ENCODE assay signal across 10 cellular contexts in the genomic region with DNA sequence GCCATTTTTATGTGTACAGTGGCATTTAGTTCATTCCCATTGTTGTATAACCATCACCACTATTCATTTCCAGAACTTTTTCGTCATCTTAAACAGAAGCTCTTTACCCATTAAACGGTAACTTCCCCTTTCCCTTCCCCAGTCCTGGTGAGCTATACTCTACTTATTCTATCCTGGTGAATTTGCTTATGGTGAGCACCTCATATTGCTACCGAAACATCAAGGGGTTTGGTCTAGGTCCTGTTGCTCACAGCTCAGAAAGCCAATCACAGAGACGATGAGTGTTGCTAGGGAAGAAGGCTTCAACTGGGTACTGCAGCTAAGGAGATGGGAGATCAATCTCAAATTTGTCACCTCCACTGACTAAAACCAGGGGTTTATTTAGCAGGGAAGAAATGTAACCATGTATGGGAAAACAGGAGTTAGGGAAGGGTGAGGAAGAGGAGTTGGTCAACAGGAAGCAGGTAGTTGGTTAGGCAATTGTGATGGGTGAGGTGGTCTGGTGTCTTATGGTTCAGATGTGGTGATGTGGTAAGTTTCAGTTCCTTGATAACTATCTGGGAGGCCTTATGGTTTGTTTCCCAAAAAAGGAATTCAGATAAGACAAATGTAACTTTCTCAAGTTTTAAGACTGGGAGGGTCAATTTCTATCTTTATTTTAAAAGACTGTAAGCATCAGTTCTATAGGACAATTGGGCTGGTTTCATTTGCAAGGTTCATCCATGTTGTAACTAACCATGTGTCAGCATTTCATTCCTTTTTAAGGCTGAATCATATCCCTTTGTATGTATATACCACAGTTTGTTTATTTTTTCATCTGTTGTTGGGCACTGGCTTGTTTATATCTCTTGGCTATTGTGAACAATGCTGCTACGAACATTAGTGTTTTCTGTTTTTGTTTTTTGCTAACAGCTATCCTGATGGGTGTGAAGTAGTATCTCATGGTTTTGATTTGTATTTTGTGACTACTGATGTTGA. TPM values are rescaled to one million over a fixed set of nuclear protein-coding genes. Genes with fewer than 3 reads are reported as not detected.
DNase-seq lines count a peak whose midpoint lies in the region; ATAC-seq and TF ChIP-seq lines count a peak whose summit lies in the region.
"Had no signal": no experiment of that assay in that cellular context is flagged by ENCODE, and none has a peak within 500 bp of the region (broad histone marks: within the 10 kb centered on the region; RNA-seq: fewer than 3 reads in every experiment).

No MANE protein-coding gene starts in this region.

- DNase-seq in GM23248 (peak; percentile 41), KBM-7 (peak; percentile 18), foreskin fibroblast (peak; percentile 28 to 54), cardiac septum (ENCODE audit: low spot score) (no peak), NCI-H1694 treated with DMSO at 0.1 percent for 48 hours (lab: John Stamatoyannopoulos, UW) (no peak), right atrium auricular region (ENCODE audit: low spot score) (no peak)
- no peak for DNase-seq in CD8-positive, alpha-beta memory T cell
- DNase-seq: glutamatergic neuron had no signal

- peaks cover 0 to 9% (median 1%) of the 10 kb centered on the region in 3 donors for H3K36me3 Mint-ChIP-seq in CD8-positive, alpha-beta memory T cell

- H3K4me1 Mint-ChIP-seq in CD8-positive, alpha-beta memory T cell = peaks cover 8 to 20% (median 11%) of the 10 kb centered on the region in 3 donors

- POLR2A ChIA-PET in CD8-positive, alpha-beta memory T cell (lab: Charles Lee) = no interaction called here

- no peak overlapping the region for H3K4me2 ChIP-seq in GM23248 (ENCODE audit: unreplicated experiment)

- peak overlapping the region in 3 of 8 donors; percentile 9 to 44 (median 19) for H3K27ac Mint-ChIP-seq in CD8-positive, alpha-beta memory T cell

- CTCF ChIA-PET in CD8-positive, alpha-beta memory T cell (lab: Charles Lee) = no interaction called here

- H3K27ac ChIP-seq in GM23248 (peak overlapping the region; percentile 11; the same call in 1 of the 2 replicates), right atrium auricular region (no peak overlapping the region)
- H3K27ac ChIP-seq in CD8-positive, alpha-beta memory T cell (ENCODE audit: low read depth, low read length) = no peak overlapping the region

- ATAC-seq in GM18519 (IDR thresholded peaks at IDR 0.05; ENCODE audit: low FRiP score, unreplicated experiment) = peak; percentile 65

- no peaks in the 10 kb centered on the region for H4K20me1 ChIP-seq in GM23248 (ENCODE audit: insufficient read depth)

- H3K9me3 Mint-ChIP-seq in CD8-positive, alpha-beta memory T cell = no peaks in the 10 kb centered on the region

- no peak overlapping the region for H3K4me3 Mint-ChIP-seq in CD8-positive, alpha-beta memory T cell

- H3K4me3 ChIP-seq in GM23248 (no peak overlapping the region), foreskin fibroblast (ENCODE audit: low read depth in 1 of 2, low read length in 2 of 2) (no peak overlapping the region), right atrium auricular region (no peak overlapping the region)
- H3K4me3 ChIP-seq in CD8-positive, alpha-beta memory T cell (ENCODE audit: low read length) = no peak overlapping the region
- H3K4me3 ChIP-seq: skin epidermis had no signal

- H3K9me2 ChIP-seq in GM23248 (ENCODE audit: insufficient read depth) = no peaks in the 10 kb centered on the region

- peaks cover 5% of the 10 kb centered on the region; the same call in 1 of the 2 replicates for H3K79me2 ChIP-seq in GM23248 (ENCODE audit: insufficient read depth)

- H3F3A ChIP-seq in GM23248 (ENCODE audit: insufficient read depth) = no peaks in the 10 kb centered on the region

- H2AFZ ChIP-seq in GM23248 = no peak overlapping the region

- no peak overlapping the region for H3K9ac ChIP-seq in GM23248

- WGBS in GM23248 (ENCODE audit: low coverage in 1 of 2, low lambda C conversion rate in 2 of 2, missing lambda C conversion rate in 2 of 2), 2 experiments = 80 to 90% methylated on average over 5 of the region's 5 CpGs

- H3K4me1 ChIP-seq in GM23248 (ENCODE audit: insufficient read depth) (no peaks in the 10 kb centered on the region), right atrium auricular region (no peaks in the 10 kb centered on the region)
- H3K4me1 ChIP-seq in CD8-positive, alpha-beta memory T cell (ENCODE audit: insufficient read depth, low read length) = peaks cover 5% of the 10 kb centered on the region

- H3K27me3 Mint-ChIP-seq in CD8-positive, alpha-beta memory T cell = no peaks in the 10 kb centered on the region

- H3K36me3 ChIP-seq in GM23248 (ENCODE audit: low read depth) = peaks cover 4% of the 10 kb centered on the region; the same call in 1 of the 2 replicates
- H3K36me3 ChIP-seq in CD8-positive, alpha-beta memory T cell (ENCODE audit: insufficient read depth, low read length) = no peaks in the 10 kb centered on the region
- no peaks in the 10 kb centered on the region for H3K36me3 ChIP-seq in right atrium auricular region

- intact Hi-C loops in cardiac septum (cut with DNase I) = no loop called here

- H3K27me3 ChIP-seq in GM23248 (replicated peaks; ENCODE audit: insufficient read depth) (no peaks in the 10 kb centered on the region), right atrium auricular region (no peaks in the 10 kb centered on the region)
- no peaks in the 10 kb centered on the region for H3K27me3 ChIP-seq in CD8-positive, alpha-beta memory T cell (ENCODE audit: insufficient read depth, low read length, poor library complexity, severe bottlenecking)

- TF ChIP-seq CTCF in foreskin fibroblast (IDR thresholded peaks at IDR 0.05; ENCODE audit: low read depth, low read length) (no peak), right atrium auricular region (IDR thresholded peaks at IDR 0.05) (no peak)

- H3K9me3 ChIP-seq in GM23248 (ENCODE audit: low read depth) (no peaks in the 10 kb centered on the region), right atrium auricular region (no peaks in the 10 kb centered on the region)
- H3K9me3 ChIP-seq in CD8-positive, alpha-beta memory T cell (ENCODE audit: low read length) = no peaks in the 10 kb centered on the region

- in situ Hi-C loops in GM23248 (cut with MboI) = loop anchor here (25.0 kb wide), 2 partner anchors 487 to 1962 kb away; a partner anchor contains a TSS
- in situ Hi-C loops in KBM-7 (cut with MboI; ENCODE audit: low pct_unique_long_range_greater_than_20kb, low sequenced_read_pairs) = no loop called here

RNA-seq across cellular contexts. Expression of a gene that starts 46.4 kb away (rescaled TPM):
- total RNA-seq in GM23248 (2014; rRNA removed; shearing (Covaris generic)) = not detected in 2 replicates
- not detected in 2 replicates for polyA plus RNA-seq in GM23248 (2016; fragmentation: Nextera tagmentation; extraction: Ambion mirVana)
- not detected for total RNA-seq in CD8-positive, alpha-beta memory T cell
- not detected for polyA plus RNA-seq in CD8-positive, alpha-beta memory T cell
- total RNA-seq in cardiac septum (1.7 TPM), right atrium auricular region (under 1 TPM in 1 of 2 donors, not detected in 1; 0.35 TPM)

Comparison
In these comparisons a context has a peak if more than half of its experiments do, and no peak if none do; other contexts are left out.
1. DNase-seq: peak in GM23248 (single experiment), KBM-7 (single experiment) and foreskin fibroblast (2 of 2); none in CD8-positive, alpha-beta memory T cell (0 of 5), cardiac septum (single experiment), NCI-H1694 treated with DMSO at 0.1 percent for 48 hours (single experiment) and right atrium auricular region (single experiment).